Comparison of ENCODE assay signal across 20 cellular contexts in genomic region chr9:12816656-12817101, GRCh38. TPM values are rescaled to one million over a fixed set of nuclear protein-coding genes. Genes with fewer than 3 reads are reported as not detected.
A peak's percentile ranks its signal among the peaks of the same experiment; 100 is the strongest.
DNase-seq lines count a peak whose midpoint lies in the region; ATAC-seq and TF ChIP-seq lines count a peak whose summit lies in the region.
"Had no signal": no experiment of that assay in that cellular context is flagged by ENCODE, and none has a peak within 500 bp of the region (broad histone marks: within the 10 kb centered on the region; RNA-seq: fewer than 3 reads in every experiment).

No MANE protein-coding gene starts in this region.

- H3K4me3 ChIP-seq in breast epithelium (no peak overlapping the region), mucosa of descending colon (no peak overlapping the region), A673 (ENCODE audit: low read depth, low read length, poor library complexity, severe bottlenecking) (no peak overlapping the region)
- no peak overlapping the region for H3K4me3 ChIP-seq in CD4-positive, alpha-beta memory T cell (ENCODE audit: low read length in 2 of 2)
- H3K4me3 ChIP-seq: upper lobe of left lung had no signal

- H3K9me3 Mint-ChIP-seq in type B pancreatic cell, result peaks cover 4% of the 10 kb centered on the region
- peaks cover 0 to 26% (median 15%) of the 10 kb centered on the region in 8 donors for H3K9me3 Mint-ChIP-seq in CD4-positive, alpha-beta memory T cell
- H3K9me3 Mint-ChIP-seq: neural crest cell had no signal

- H3K4me1 Mint-ChIP-seq in type B pancreatic cell (ENCODE audit: unreplicated experiment), result peaks cover 40% of the 10 kb centered on the region
- H3K4me1 Mint-ChIP-seq in CD4-positive, alpha-beta memory T cell, result no peaks in the 10 kb centered on the region

- TF ChIP-seq POLR2A in breast epithelium (IDR thresholded peaks at IDR 0.05), result no peak

- no peaks in the 10 kb centered on the region for H3K27me3 Mint-ChIP-seq in type B pancreatic cell
- no peaks in the 10 kb centered on the region for H3K27me3 Mint-ChIP-seq in CD4-positive, alpha-beta memory T cell

- H3K36me3 ChIP-seq in breast epithelium, result no peaks in the 10 kb centered on the region
- no peaks in the 10 kb centered on the region for H3K36me3 ChIP-seq in mucosa of descending colon (ENCODE audit: low read depth)
- no peaks in the 10 kb centered on the region for H3K36me3 ChIP-seq in CD4-positive, alpha-beta memory T cell (ENCODE audit: insufficient read depth, low read length)
- no peaks in the 10 kb centered on the region for H3K36me3 ChIP-seq in A673 (ENCODE audit: insufficient read depth, low read length, poor library complexity, severe bottlenecking)
- H3K36me3 ChIP-seq: upper lobe of left lung had no signal

- intact Hi-C loops in breast epithelium (cut with DNase I; ENCODE audit: low total_unique reads), result no loop called here
- intact Hi-C loops in mucosa of descending colon (cut with DNase I, micrococcal nuclease), result no loop called here
- intact Hi-C loops in CD4-positive, alpha-beta memory T cell (cut with micrococcal nuclease), result no loop called here
- intact Hi-C loops in A673 (cut with micrococcal nuclease; ENCODE audit: unreplicated experiment), result loop anchor here (5.0 kb wide), 1 partner anchor 94 kb away; no protein-coding TSS in a partner anchor

- H3K36me3 Mint-ChIP-seq in type B pancreatic cell, result peaks cover 6% of the 10 kb centered on the region
- no peaks in the 10 kb centered on the region for H3K36me3 Mint-ChIP-seq in CD4-positive, alpha-beta memory T cell
- H3K36me3 Mint-ChIP-seq: CD8-positive, alpha-beta T cell had no signal

- TF ChIP-seq CTCF in breast epithelium (IDR thresholded peaks at IDR 0.05) (no peak), mucosa of descending colon (IDR thresholded peaks at IDR 0.05) (no peak), type B pancreatic cell (conservative IDR thresholded peaks at IDR 0.05) (no peak), A673 (conservative IDR thresholded peaks at IDR 0.05; ENCODE audit: low read depth, low read length) (no peak)

- ATAC-seq in mucosa of descending colon, result peak; percentile 48
- ATAC-seq: CD8-positive, alpha-beta T cell had no signal

- DNase-seq in NCI-H510A treated with DMSO at 0.1 percent for 48 hours (lab: John Stamatoyannopoulos, UW), result peak; percentile 74
- no peak for DNase-seq in NCI-H510A (lab: John Stamatoyannopoulos, UW)
- DNase-seq in breast epithelium (ENCODE audit: low spot score in 2 of 2), result no peak
- DNase-seq in mucosa of descending colon, result no peak
- no peak for DNase-seq in type B pancreatic cell (ENCODE audit: extremely low spot score, unreplicated experiment)
- DNase-seq in CD4-positive, alpha-beta memory T cell, result no peak
- no peak for DNase-seq in T-helper 1 cell
- DNase-seq in A673 (ENCODE audit: low spot score), result no peak
- DNase-seq: ACHN; activated CD8-positive, alpha-beta memory T cell treated with anti-CD3 and anti-CD28 coated beads, Interleukin-2, amount 50 U/mL, for 4 hours; activated naive CD4-positive, alpha-beta T cell treated with Interleukin-2 at 50 U/mL for 16 hours; CD8-positive, alpha-beta T cell; effector memory CD4-positive, alpha-beta T cell; NCI-H2081; NK-92 treated with Interleukin-12 subunit alpha and Interleukin-12 subunit beta, amount 100 ng/mL, for 24 hours; Right ventricle myocardium superior; stimulated activated CD4-positive, alpha-beta T cell treated with anti-CD3 and anti-CD28 coated beads, Interleukin-4, amount 100 ng/mL, for 4 hours; upper lobe of left lung had no signal

- H3K9me3 ChIP-seq in breast epithelium, result no peaks in the 10 kb centered on the region
- H3K9me3 ChIP-seq in mucosa of descending colon, result no peaks in the 10 kb centered on the region
- H3K9me3 ChIP-seq in CD4-positive, alpha-beta memory T cell (ENCODE audit: control insufficient read depth in 1 of 2, low read length in 2 of 2), result no peaks in the 10 kb centered on the region
- no peaks in the 10 kb centered on the region for H3K9me3 ChIP-seq in A673 (ENCODE audit: low read depth, low read length, poor library complexity, severe bottlenecking)
- H3K9me3 ChIP-seq: upper lobe of left lung had no signal

- BruUV-seq in A673 (replicated peaks; lab: Mats Ljungman, UMichigan), result no TSS peak

- CTCF ChIA-PET in CD4-positive, alpha-beta memory T cell (lab: Charles Lee; ENCODE audit: partially characterized antibody), result no interaction called here
- CTCF ChIA-PET in A673 (lab: Charles Lee), result no interaction called here

- H3K4me3 Mint-ChIP-seq in type B pancreatic cell, result no peak overlapping the region
- no peak overlapping the region for H3K4me3 Mint-ChIP-seq in CD4-positive, alpha-beta memory T cell
- H3K4me3 Mint-ChIP-seq: CD8-positive, alpha-beta T cell; neural crest cell had no signal

- peak overlapping the region; percentile 49 to 73 for H3K27ac ChIP-seq in breast epithelium
- H3K27ac ChIP-seq in CD4-positive, alpha-beta memory T cell (ENCODE audit: low read depth, low read length), result no peak overlapping the region
- H3K27ac ChIP-seq in A673 (ENCODE audit: low read depth, low read length, poor library complexity, severe bottlenecking), result no peak overlapping the region

- peaks cover 0 to 7% of the 10 kb centered on the region in 2 donors for H3K4me1 ChIP-seq in breast epithelium
- H3K4me1 ChIP-seq in mucosa of descending colon (ENCODE audit: low read depth), result peaks cover 35% of the 10 kb centered on the region
- no peaks in the 10 kb centered on the region for H3K4me1 ChIP-seq in CD4-positive, alpha-beta memory T cell (ENCODE audit: insufficient read depth, low read length)
- H3K4me1 ChIP-seq in A673 (ENCODE audit: insufficient read depth, low read length, poor library complexity, severe bottlenecking), result peaks cover 34% of the 10 kb centered on the region

- POLR2A ChIA-PET in CD4-positive, alpha-beta memory T cell (lab: Charles Lee; ENCODE audit: partially characterized antibody), result no interaction called here
- POLR2A ChIA-PET in A673 (lab: Charles Lee; ENCODE audit: low non-redundant PET), result no interaction called here

- H3K27me3 ChIP-seq in breast epithelium (no peaks in the 10 kb centered on the region), A673 (replicated peaks; ENCODE audit: insufficient read depth, low read depth, low read length, poor library complexity) (no peaks in the 10 kb centered on the region)
- H3K27me3 ChIP-seq in CD4-positive, alpha-beta memory T cell (ENCODE audit: insufficient read depth, low read length), result no peaks in the 10 kb centered on the region
- H3K27me3 ChIP-seq: upper lobe of left lung had no signal

- peak overlapping the region; percentile 67 for H3K27ac Mint-ChIP-seq in type B pancreatic cell
- H3K27ac Mint-ChIP-seq in CD4-positive, alpha-beta memory T cell, result no peak overlapping the region
- H3K27ac Mint-ChIP-seq: CD8-positive, alpha-beta T cell had no signal

RNA-seq across cellular contexts. Expression of gene LURAP1L, which starts 41.9 kb away (rescaled TPM):
- total RNA-seq in breast epithelium (10 to 100 TPM; 12.3 to 25.2 (median 24.1) TPM), mucosa of descending colon (10 to 100 TPM; 22.3 to 31.8 (median 31.0) TPM), type B pancreatic cell (ENCODE audit: low replicate concordance) (8.7 and 15.9 TPM in 2 replicates), A673 (2021) (0.60 and 0.96 TPM in 2 replicates)
- total RNA-seq in CD4-positive, alpha-beta memory T cell, result not detected
- polyA plus RNA-seq in CD4-positive, alpha-beta memory T cell, result not detected
- total RNA-seq: CD8-positive, alpha-beta T cell; T-helper 2 cell treated with Interferon-gamma antibody and Interleukin-4, amounts not matched to agents 100 ng/mL and 5 ng/mL, for 36 hours had no signal

Comparison
In these comparisons a context has a peak if more than half of its experiments do, and no peak if none do; other contexts are left out.
1. H3K27ac ChIP-seq: peak in breast epithelium (2 of 2); none in CD4-positive, alpha-beta memory T cell (single experiment) and A673 (single experiment).